Comparison of ENCODE assay signal across 1 cellular context in the genomic region with DNA sequence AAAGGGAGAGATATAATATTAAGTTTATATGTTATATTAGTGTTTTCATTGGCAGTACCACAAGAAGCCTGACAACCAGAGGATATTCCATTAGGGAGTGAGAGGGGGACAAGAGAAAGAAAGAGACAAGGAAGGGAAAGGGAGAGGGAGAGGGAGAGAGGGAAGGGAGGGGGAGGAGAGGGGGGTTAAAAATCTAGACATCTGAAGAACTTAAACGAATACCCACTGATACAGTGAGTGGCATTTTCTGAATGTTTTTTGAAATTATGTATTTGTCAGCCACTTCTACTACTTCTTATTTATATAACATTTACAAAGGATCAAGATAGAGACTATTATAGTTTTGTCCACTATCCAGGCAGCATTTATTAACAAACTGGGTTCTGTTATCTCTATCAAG.
TF ChIP-seq lines count a peak whose summit lies in the region.

No MANE protein-coding gene starts in this region.

TF ChIP-seq in HepG2, 621 proteins besides CTCF, POLR2A, EP300 and RAD21:
- TF ChIP-seq HNRNPK (IDR thresholded peaks at IDR 0.05; ENCODE audit: low read depth, low read length, poor library complexity, severe bottlenecking) = peak; percentile 90
- TF ChIP-seq ZC3H4 (CRISPR knock-in tag; IDR thresholded peaks at IDR 0.05; ENCODE audit: borderline replicate concordance) = no peak
